In the genomic region with DNA sequence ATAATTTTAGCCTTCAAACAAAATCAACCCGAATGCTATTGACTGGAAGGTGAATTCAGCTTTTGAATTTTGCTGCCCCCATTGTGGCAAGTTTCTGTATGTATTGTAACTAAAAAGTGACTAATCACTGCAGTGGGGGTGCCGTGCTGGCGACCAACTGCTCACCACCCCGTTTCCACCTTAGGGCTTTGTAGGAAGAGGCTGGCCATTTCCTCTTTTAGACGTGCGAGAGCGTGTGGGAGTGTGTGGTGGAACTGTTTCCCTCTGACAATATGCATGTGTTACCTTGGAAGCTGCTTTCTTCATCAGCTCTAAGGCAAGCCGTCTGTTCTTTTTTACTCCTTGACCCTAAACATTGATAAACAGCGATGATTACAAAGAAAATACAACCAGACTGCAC, we compare ENCODE assay signal across 19 cellular contexts.
A peak's percentile ranks its signal among the peaks of the same experiment; 100 is the strongest.
DNase-seq lines count a peak whose midpoint lies in the region; ATAC-seq lines count a peak whose summit lies in the region.
"Had no signal": no experiment of that assay in that cellular context is flagged by ENCODE, and none has a peak within 500 bp of the region (broad histone marks: within the 10 kb centered on the region; RNA-seq: fewer than 3 reads in every experiment).

No MANE protein-coding gene starts in this region.

- peak; percentile 45 for ATAC-seq in HG02610 (IDR thresholded peaks at IDR 0.05; ENCODE audit: unreplicated experiment)
- ATAC-seq: T-cell had no signal

- DNase-seq in MV-4-11 (lab: John Stamatoyannopoulos, UW) (peak; percentile 80), GOT3 (lab: John Stamatoyannopoulos, UW) (no peak), NCI-H128 (lab: John Stamatoyannopoulos, UW; ENCODE audit: unreplicated experiment) (no peak)
- peak; percentile 29 to 33 for DNase-seq in activated T-cell treated with anti-CD3 and anti-CD28 coated beads, Interleukin-2, amount 50 U/mL, for 48 hours
- DNase-seq in stimulated activated CD8-positive, alpha-beta memory T cell treated with anti-CD3 and anti-CD28 coated beads, Interleukin-7, amount 100 ng/mL, for 48 hours (ENCODE audit: extremely low read depth in 1 of 2, low read depth in 1 of 2): peak; percentile 11 to 30
- DNase-seq in activated naive CD4-positive, alpha-beta T cell treated with anti-CD3 and anti-CD28 coated beads, Interleukin-2, amount 50 U/mL, for 16 hours: no peak
- DNase-seq: activated naive CD4-positive, alpha-beta T cell treated with Interleukin-2 at 50 U/mL for 16 hours; brain microvascular endothelial cell; CD4-positive, CD25-positive, alpha-beta regulatory T cell; esophagus squamous epithelium; head of caudate nucleus; Karpas-422; kidney; NCI-H1694 treated with DMSO at 0.1 percent for 48 hours; NCI-H510A; ovary; stomach; T-cell had no signal

Comparison
In these comparisons a context has a peak if more than half of its experiments do, and no peak if none do; other contexts are left out.
1. DNase-seq: peak in MV-4-11 (single experiment), activated T-cell treated with anti-CD3 and anti-CD28 coated beads, Interleukin-2, amount 50 U/mL, for 48 hours (2 of 2) and stimulated activated CD8-positive, alpha-beta memory T cell treated with anti-CD3 and anti-CD28 coated beads, Interleukin-7, amount 100 ng/mL, for 48 hours (2 of 2); none in GOT3 (single experiment), activated naive CD4-positive, alpha-beta T cell treated with anti-CD3 and anti-CD28 coated beads, Interleukin-2, amount 50 U/mL, for 16 hours (single experiment) and NCI-H128 (single experiment).